Comparison of ENCODE assay signal across 27 cellular contexts in genomic region chr16:69348222-69348621, GRCh38. TPM values are rescaled to one million over a fixed set of nuclear protein-coding genes. Genes with fewer than 3 reads are reported as not detected.
DNase-seq lines count a peak whose midpoint lies in the region; ATAC-seq, FAIRE-seq and TF ChIP-seq lines count a peak whose summit lies in the region.
"Had no signal": no experiment of that assay in that cellular context is flagged by ENCODE, and none has a peak within 500 bp of the region (broad histone marks: within the 10 kb centered on the region; RNA-seq: fewer than 3 reads in every experiment).

No MANE protein-coding gene starts in this region.

- H2AFZ ChIP-seq in IMR-90 (replicated peaks; ENCODE audit: low read length, poor library complexity): no peak overlapping the region
- H2AFZ ChIP-seq: GM23338 had no signal

- H2BK15ac ChIP-seq in IMR-90 (ENCODE audit: low read depth, low read length): no peak overlapping the region

- no peak for DNase-seq in IMR-90
- DNase-seq in RWPE1 (ENCODE audit: low spot score): no peak
- peak; percentile 14 for DNase-seq in epithelial cell of esophagus (ENCODE audit: low read depth)
- no peak for DNase-seq in HK-2 (ENCODE audit: unreplicated experiment)
- DNase-seq in D721Med (ENCODE audit: insufficient read length, low spot score): no peak
- no peak for DNase-seq in NCI-H2227 (lab: John Stamatoyannopoulos, UW; ENCODE audit: unreplicated experiment)
- no peak for DNase-seq in NCI-H2029 treated with DMSO at 0.1 percent for 48 hours (lab: John Stamatoyannopoulos, UW)
- DNase-seq: 8988T; ACHN; AML-193; BE2C; CD4-positive, alpha-beta T cell; CD8-positive, alpha-beta memory T cell; DMS153; DND-41; GF-D8; H9; HFFc6 had no signal

- 100% methylated on average over 2 of the region's 6 CpGs; no CpG with 5 or more reads in 1 of the 2 experiments for WGBS in IMR-90 (ENCODE audit: extremely low coverage in 2 of 2, insufficient read length in 1 of 2), 2 experiments

- ATAC-seq in IMR-90 (ENCODE audit: low read depth): peak; percentile 33; the same call in 1 of the 2 replicates
- ATAC-seq: A549, GM23338, HCT116 had no signal

- BruUV-seq in IMR-90 (replicated peaks; lab: Mats Ljungman, UMichigan): no TSS peak

- no peak overlapping the region for H4K91ac ChIP-seq in IMR-90 (ENCODE audit: insufficient read depth, low read depth, low read length)

- no peak overlapping the region for H3K4ac ChIP-seq in IMR-90 (ENCODE audit: low read depth, low read length)

- no peak overlapping the region for H2BK5ac ChIP-seq in IMR-90 (ENCODE audit: low read depth, low read length, poor library complexity, severe bottlenecking)

- TF ChIP-seq RAD21 in IMR-90 (IDR thresholded peaks at IDR 0.05; ENCODE audit: low read length): no peak

- CTCF ChIA-PET in IMR-90 (lab: Yijun Ruan, JAX): interaction anchor here (0.7 kb wide), 1 partner anchor 378 kb away, joined by 3 read pairs; no protein-coding TSS in a partner anchor
- CTCF ChIA-PET in RWPE1 (lab: Yijun Ruan, JAX): interaction anchor here (0.6 kb wide), 1 partner anchor 1108 kb away, joined by 3 read pairs; no protein-coding TSS in a partner anchor

- dilution Hi-C loops in IMR-90 (cut with HindIII; ENCODE audit: low sequenced_read_pairs, unreplicated experiment): no loop called here

- H4K5ac ChIP-seq in IMR-90 (ENCODE audit: low read depth, low read length): no peak overlapping the region

- H3K9me3 ChIP-seq in IMR-90 (ENCODE audit: control insufficient read depth, insufficient read depth, low read length): no peaks in the 10 kb centered on the region
- H3K9me3 ChIP-seq: A549; BE2C; BLaER1 treated with 17β-estradiol and CSF1 and Interleukin-3, amounts not matched to agents 10 nM and 100 nM had no signal

- H3K56ac ChIP-seq in IMR-90 (ENCODE audit: extremely low read depth, insufficient read depth, low read length): no peak overlapping the region

- in situ Hi-C loops in IMR-90 (cut with MboI; ENCODE audit: low sequenced_read_pairs): no loop called here

- H3K36me3 ChIP-seq in IMR-90 (ENCODE audit: control insufficient read depth, insufficient read depth, low read length): peaks cover 9% of the 10 kb centered on the region

- no peak overlapping the region for H3K4me3 ChIP-seq in IMR-90 (ENCODE audit: insufficient read depth, low read depth, low read length)
- H3K4me3 ChIP-seq in epithelial cell of esophagus (ENCODE audit: low read length): no peak overlapping the region
- H3K4me3 ChIP-seq: A549; BLaER1 treated with 17β-estradiol and CSF1 and Interleukin-3, amounts not matched to agents 10 nM and 100 nM; GM23338 had no signal

- no peak for TF ChIP-seq CTCF in 22Rv1 (IDR thresholded peaks at IDR 0.05)
- TF ChIP-seq CTCF in IMR-90 (conservative IDR thresholded peaks at IDR 0.05; ENCODE audit: low read depth, low read length): no peak
- no peak for TF ChIP-seq CTCF in RWPE1 (conservative IDR thresholded peaks at IDR 0.05; ENCODE audit: low read depth)
- TF ChIP-seq CTCF in epithelial cell of esophagus (IDR thresholded peaks at IDR 0.05; ENCODE audit: insufficient read depth, low read depth, low read length, missing control alignments): no peak
- no peak for TF ChIP-seq CTCF in D721Med (IDR thresholded peaks at IDR 0.05; ENCODE audit: insufficient read depth, missing control alignments)

- POLR2A ChIA-PET in IMR-90 (lab: Charles Lee; ENCODE audit: unreplicated experiment) (no interaction called here), RWPE1 (lab: Yijun Ruan, JAX; ENCODE audit: low non-redundant PET) (no interaction called here)

- H3K9ac ChIP-seq in IMR-90 (ENCODE audit: low read depth, low read length): no peak overlapping the region
- H3K9ac ChIP-seq: BLaER1 treated with 17β-estradiol and CSF1 and Interleukin-3, amounts not matched to agents 10 nM and 100 nM had no signal

- H3K9me1 ChIP-seq in IMR-90 (ENCODE audit: insufficient read depth, low read length): peaks cover 3% of the 10 kb centered on the region; the same call in 1 of the 2 replicates

- no peaks in the 10 kb centered on the region for H4K20me1 ChIP-seq in IMR-90 (ENCODE audit: insufficient read depth, low read length)

- FAIRE-seq in D721Med (lab: Jason Lieb, UNC): no peak
- FAIRE-seq: A549, GM12891, GM18507 had no signal

- H2AK9ac ChIP-seq in IMR-90 (replicated peaks; ENCODE audit: low read depth, low read length, poor library complexity): no peak overlapping the region

- no peak overlapping the region for H3K14ac ChIP-seq in IMR-90 (replicated peaks; ENCODE audit: low read depth, low read length)

- H3K18ac ChIP-seq in IMR-90 (ENCODE audit: low read depth, low read length): no peak overlapping the region

- H2BK120ac ChIP-seq in IMR-90 (ENCODE audit: low read depth, low read length): no peak overlapping the region

- H3K27ac ChIP-seq in 22Rv1: 0 out of 2 replicates have a peak overlapping the region, but pooled peaks have one; percentile 5
- no peak overlapping the region for H3K27ac ChIP-seq in IMR-90 (ENCODE audit: insufficient read depth, low read length)
- H3K27ac ChIP-seq in RWPE1: 0 out of 2 replicates have a peak overlapping the region, but pooled peaks have one; percentile 15
- H3K27ac ChIP-seq: A549; BLaER1 treated with 17β-estradiol and CSF1 and Interleukin-3, amounts not matched to agents 10 nM and 100 nM had no signal

- H4K8ac ChIP-seq in IMR-90 (ENCODE audit: low read depth in 2 of 2, low read length in 2 of 2): no peak overlapping the region

- no peak overlapping the region for H3K23ac ChIP-seq in IMR-90 (ENCODE audit: low read depth, low read length)

- no peak overlapping the region for H2AK5ac ChIP-seq in IMR-90 (ENCODE audit: low read depth, low read length)

- no peaks in the 10 kb centered on the region for H3K27me3 ChIP-seq in IMR-90 (ENCODE audit: control insufficient read depth, insufficient read depth, low read length)
- H3K27me3 ChIP-seq: BE2C; BLaER1 treated with 17β-estradiol and CSF1 and Interleukin-3, amounts not matched to agents 10 nM and 100 nM had no signal

- no peak overlapping the region for H2BK20ac ChIP-seq in IMR-90 (ENCODE audit: low read depth, low read length)

- H3K79me1 ChIP-seq in IMR-90 (ENCODE audit: low read depth in 1 of 2, low read length in 2 of 2): 0 out of 4 replicates have a peak, but pooled peaks cover 0 to 4% of the 10 kb centered on the region in 2 experiments

- intact Hi-C loops in IMR-90 (cut with micrococcal nuclease): no loop called here

- peaks cover 2% of the 10 kb centered on the region; the same call in 1 of the 2 replicates for H3K4me1 ChIP-seq in IMR-90 (ENCODE audit: control insufficient read depth, insufficient read depth, low read length)
- H3K4me1 ChIP-seq: A549, BE2C had no signal

- no peak overlapping the region for H3K4me2 ChIP-seq in IMR-90 (ENCODE audit: low read depth, low read length)
- H3K4me2 ChIP-seq: A549; BLaER1 treated with 17β-estradiol and CSF1 and Interleukin-3, amounts not matched to agents 10 nM and 100 nM; GM23338 had no signal

- no peak for TF ChIP-seq POLR2A in IMR-90 (IDR thresholded peaks at IDR 0.05; ENCODE audit: low read depth, low read length)

TF ChIP-seq in IMR-90, 13 proteins besides CTCF, POLR2A, EP300 and RAD21:
- TF ChIP-seq MAZ (IDR thresholded peaks at IDR 0.05; ENCODE audit: borderline replicate concordance, low read depth, low read length): no peak
- TF ChIP-seq, protein P1, sequence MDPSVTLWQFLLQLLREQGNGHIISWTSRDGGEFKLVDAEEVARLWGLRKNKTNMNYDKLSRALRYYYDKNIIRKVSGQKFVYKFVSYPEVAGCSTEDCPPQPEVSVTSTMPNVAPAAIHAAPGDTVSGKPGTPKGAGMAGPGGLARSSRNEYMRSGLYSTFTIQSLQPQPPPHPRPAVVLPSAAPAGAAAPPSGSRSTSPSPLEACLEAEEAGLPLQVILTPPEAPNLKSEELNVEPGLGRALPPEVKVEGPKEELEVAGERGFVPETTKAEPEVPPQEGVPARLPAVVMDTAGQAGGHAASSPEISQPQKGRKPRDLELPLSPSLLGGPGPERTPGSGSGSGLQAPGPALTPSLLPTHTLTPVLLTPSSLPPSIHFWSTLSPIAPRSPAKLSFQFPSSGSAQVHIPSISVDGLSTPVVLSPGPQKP (IDR thresholded peaks at IDR 0.05; ENCODE audit: borderline replicate concordance, low read depth, low read length): no peak

RNA-seq across cellular contexts. Expression of gene TMED6, which starts 3.4 kb away (rescaled TPM):
- total RNA-seq in IMR-90 (2012; rRNA removed): not detected in 2 replicates
- polyA plus RNA-seq in IMR-90 (2012; rRNA removed): 0.10 and 0.20 TPM in 2 replicates
- not detected in 2 replicates for polyA plus RNA-seq in IMR-90 (2012; cell fraction: cytosol; rRNA removed)
- 0.08 and 0.73 TPM in 2 replicates for polyA plus RNA-seq in IMR-90 (2012; cell fraction: nucleus; rRNA removed; ENCODE audit: low replicate concordance)
- total RNA-seq: GM23338, H4 had no signal
- polyA plus RNA-seq: CD14-positive monocyte; CD8-positive, alpha-beta memory T cell had no signal

RNA-seq across cellular contexts. Expression of gene NIP7, which starts 8.7 kb away (rescaled TPM):
- total RNA-seq in IMR-90 (2012; rRNA removed): 28.3 and 40.5 TPM in 2 replicates
- 10.6 and 14.0 TPM in 2 replicates for polyA plus RNA-seq in IMR-90 (2012; rRNA removed)
- polyA plus RNA-seq in IMR-90 (2012; cell fraction: cytosol; rRNA removed): 3.4 and 16.1 TPM in 2 replicates
- 3.0 and 8.0 TPM in 2 replicates for polyA plus RNA-seq in IMR-90 (2012; cell fraction: nucleus; rRNA removed; ENCODE audit: low replicate concordance)

RNA-seq across cellular contexts. Expression of gene COG8, which starts 8.9 kb away (rescaled TPM):
- 19.4 and 26.2 TPM in 2 replicates for total RNA-seq in IMR-90 (2012; rRNA removed)
- 22.8 and 23.4 TPM in 2 replicates for polyA plus RNA-seq in IMR-90 (2012; rRNA removed)
- 16.0 and 27.1 TPM in 2 replicates for polyA plus RNA-seq in IMR-90 (2012; cell fraction: cytosol; rRNA removed)
- 19.7 and 25.4 TPM in 2 replicates for polyA plus RNA-seq in IMR-90 (2012; cell fraction: nucleus; rRNA removed; ENCODE audit: low replicate concordance)

RNA-seq across cellular contexts. Expression of gene PDF, which starts 17.8 kb away (rescaled TPM):
- 4.5 and 7.5 TPM in 2 replicates for total RNA-seq in IMR-90 (2012; rRNA removed)
- polyA plus RNA-seq in IMR-90 (2012; rRNA removed): 6.4 and 7.6 TPM in 2 replicates
- 10.9 and 17.5 TPM in 2 replicates for polyA plus RNA-seq in IMR-90 (2012; cell fraction: cytosol; rRNA removed)
- polyA plus RNA-seq in IMR-90 (2012; cell fraction: nucleus; rRNA removed; ENCODE audit: low replicate concordance): 6.6 and 10.2 TPM in 2 replicates

RNA-seq across cellular contexts. Expression of gene VPS4A, which starts 37.1 kb away (rescaled TPM):
- 23.3 and 25.3 TPM in 2 replicates for total RNA-seq in IMR-90 (2012; rRNA removed)
- polyA plus RNA-seq in IMR-90 (2012; rRNA removed): 23.3 and 25.2 TPM in 2 replicates
- 21.9 TPM in 2 replicates for polyA plus RNA-seq in IMR-90 (2012; cell fraction: cytosol; rRNA removed)
- 43.1 and 50.4 TPM in 2 replicates for polyA plus RNA-seq in IMR-90 (2012; cell fraction: nucleus; rRNA removed; ENCODE audit: low replicate concordance)
